In genomic region chr5:139740138-139740992, GRCh38 we compare ENCODE assay signal across 19 cellular contexts. TPM values are rescaled to one million over a fixed set of nuclear protein-coding genes. Genes with fewer than 3 reads are reported as not detected.
A peak's percentile ranks its signal among the peaks of the same experiment; 100 is the strongest.
DNase-seq lines count a peak whose midpoint lies in the region; ATAC-seq and TF ChIP-seq lines count a peak whose summit lies in the region.
"Had no signal": no experiment of that assay in that cellular context is flagged by ENCODE, and none has a peak within 500 bp of the region (broad histone marks: within the 10 kb centered on the region; RNA-seq: fewer than 3 reads in every experiment).

No MANE protein-coding gene starts in this region.

- peaks cover 64% of the 10 kb centered on the region for H3K4me1 Mint-ChIP-seq in glutamatergic neuron (ENCODE audit: low read depth, unreplicated experiment)
- H3K4me1 Mint-ChIP-seq: T-cell had no signal

- H3K9me3 Mint-ChIP-seq in glutamatergic neuron (ENCODE audit: unreplicated experiment) = peaks cover 22% of the 10 kb centered on the region
- H3K9me3 Mint-ChIP-seq: T-cell had no signal

- H3K27ac ChIP-seq in SK-N-MC = peak overlapping the region; percentile 89
- peak overlapping the region; percentile 93 for H3K27ac ChIP-seq in substantia nigra (ENCODE audit: low read depth, low read length, poor library complexity, severe bottlenecking)
- H3K27ac ChIP-seq: C4-2B, esophagus squamous epithelium, testis had no signal

- no peaks in the 10 kb centered on the region for H3K36me3 ChIP-seq in SK-N-MC (ENCODE audit: insufficient read depth, low read length)
- H3K36me3 ChIP-seq: esophagus squamous epithelium had no signal

- peaks cover 42% of the 10 kb centered on the region for H3K27me3 Mint-ChIP-seq in glutamatergic neuron (ENCODE audit: unreplicated experiment)
- H3K27me3 Mint-ChIP-seq: T-cell had no signal

- H3K4me3 Mint-ChIP-seq in glutamatergic neuron (ENCODE audit: unreplicated experiment) = peak overlapping the region; percentile 72
- H3K4me3 Mint-ChIP-seq: T-cell had no signal

- H3K9ac ChIP-seq in SK-N-MC (ENCODE audit: insufficient read length) = peak overlapping the region; percentile 43

- peak overlapping the region; percentile 86 for H3K27ac Mint-ChIP-seq in glutamatergic neuron (ENCODE audit: unreplicated experiment)
- H3K27ac Mint-ChIP-seq: T-cell had no signal

- TF ChIP-seq CTCF in glutamatergic neuron (IDR thresholded peaks at IDR 0.05; ENCODE audit: partially characterized antibody, unreplicated experiment) = no peak

- H3K9me3 ChIP-seq in SK-N-MC (ENCODE audit: low read depth, low read length) = no peaks in the 10 kb centered on the region
- H3K9me3 ChIP-seq: esophagus squamous epithelium, testis had no signal

- no peaks in the 10 kb centered on the region for H3K36me3 Mint-ChIP-seq in glutamatergic neuron (ENCODE audit: unreplicated experiment)
- H3K36me3 Mint-ChIP-seq: T-cell had no signal

- peak overlapping the region; percentile 52 for H3K4me3 ChIP-seq in SK-N-MC
- H3K4me3 ChIP-seq: esophagus squamous epithelium, testis had no signal

- peak; percentile 35 for ATAC-seq in GM18867 (IDR thresholded peaks at IDR 0.05; ENCODE audit: unreplicated experiment)
- ATAC-seq in GM19455 (IDR thresholded peaks at IDR 0.05; ENCODE audit: unreplicated experiment) = no peak
- ATAC-seq: activated CD4-positive, CD25-positive, alpha-beta regulatory T cell treated with anti-CD3 and anti-CD28 coated beads, Interleukin-2, amount 50 U/mL, for 24 hours; left colon; T-cell had no signal

- DNase-seq in SK-N-MC (ENCODE audit: low read depth, low spot score) (no peak), glutamatergic neuron (peak; percentile 61), substantia nigra (lab: John Stamatoyannopoulos, UW) (peak in 1 of 49 donors; percentile 44), glomerular visceral epithelial cell (ENCODE audit: extremely low spot score) (no peak), COLO829 (ENCODE audit: low spot score) (no peak), NCI-H146 treated with DMSO at 0.1 percent for 48 hours (lab: John Stamatoyannopoulos, UW; ENCODE audit: unreplicated experiment) (no peak)
- DNase-seq: activated gamma-delta T cell, aorta, cortex of kidney, DMS79, esophagus squamous epithelium, hippocampal formation, left colon, T-cell, testis had no signal

RNA-seq across cellular contexts. Expression of gene PSD2, which starts 55.2 kb away (rescaled TPM):
- total RNA-seq in glutamatergic neuron (ENCODE audit: unreplicated experiment) = 2.3 TPM
- total RNA-seq: esophagus squamous epithelium had no signal
